Comparison of ENCODE assay signal across 22 cellular contexts in genomic region chr1:54864460-54865208, GRCh38. TPM values are rescaled to one million over a fixed set of nuclear protein-coding genes. Genes with fewer than 3 reads are reported as not detected.
DNase-seq lines count a peak whose midpoint lies in the region; ATAC-seq, FAIRE-seq and TF ChIP-seq lines count a peak whose summit lies in the region.
"Had no signal": no experiment of that assay in that cellular context is flagged by ENCODE, and none has a peak within 500 bp of the region (broad histone marks: within the 10 kb centered on the region; RNA-seq: fewer than 3 reads in every experiment).

No MANE protein-coding gene starts in this region.

- H3K4me3 Mint-ChIP-seq in MCF 10A (ENCODE audit: unreplicated experiment), result no peak overlapping the region
- no peak overlapping the region for H3K4me3 Mint-ChIP-seq in glutamatergic neuron (ENCODE audit: unreplicated experiment)
- H3K4me3 Mint-ChIP-seq: activated B cell treated with CpG ODN at 0.5 μM for 24 hours; B cell; CD8-positive, alpha-beta memory T cell had no signal

- no peaks in the 10 kb centered on the region for H3K27me3 ChIP-seq in mammary epithelial cell (ENCODE audit: insufficient read depth, low read length)
- H3K27me3 ChIP-seq: gastrocnemius medialis, neutrophil, tibial nerve had no signal

- DNase-seq in MCF 10A (ENCODE audit: unreplicated experiment) (no peak), mammary epithelial cell (no peak), fibroblast of gingiva (ENCODE audit: low read depth) (peak; percentile 56), mucosa of descending colon (no peak), urothelium cell line (ENCODE audit: low spot score) (no peak), glutamatergic neuron (no peak), A172 (ENCODE audit: low spot score) (no peak), HCEC 1CT (no peak)
- DNase-seq: activated B cell treated with CpG ODN at 0.5 μM for 24 hours; activated CD4-positive, alpha-beta T cell treated with anti-CD3 and anti-CD28 coated beads, Interleukin-2, amount 50 U/mL, for 1 hour; activated naive CD4-positive, alpha-beta T cell treated with anti-CD3 and anti-CD28 coated beads, Interleukin-2, amount 50 U/mL, for 16 hours; CD8-positive, alpha-beta memory T cell; gastrocnemius medialis; NCI-H1417; NCI-H2029 treated with DMSO at 0.1 percent for 48 hours; NCI-H345; stimulated activated CD4-positive, alpha-beta T cell treated with anti-CD3 and anti-CD28 coated beads, Interleukin-4, amount 100 ng/mL, for 1 hour had no signal

- no peaks in the 10 kb centered on the region for H3K9me3 Mint-ChIP-seq in MCF 10A (ENCODE audit: unreplicated experiment)
- peaks cover 9% of the 10 kb centered on the region for H3K9me3 Mint-ChIP-seq in glutamatergic neuron (ENCODE audit: unreplicated experiment)
- H3K9me3 Mint-ChIP-seq: activated B cell treated with CpG ODN at 0.5 μM for 24 hours; CD8-positive, alpha-beta memory T cell had no signal

- peaks cover 57% of the 10 kb centered on the region for H3K36me3 ChIP-seq in mammary epithelial cell (ENCODE audit: insufficient read depth, low read length)
- no peaks in the 10 kb centered on the region for H3K36me3 ChIP-seq in mucosa of descending colon (ENCODE audit: low read depth)
- H3K36me3 ChIP-seq: neutrophil had no signal

- H3K36me3 Mint-ChIP-seq in MCF 10A (ENCODE audit: insufficient read depth, unreplicated experiment), result peaks cover 84% of the 10 kb centered on the region
- H3K36me3 Mint-ChIP-seq in glutamatergic neuron (ENCODE audit: unreplicated experiment), result peaks cover 37% of the 10 kb centered on the region

- dilution Hi-C loops in mammary epithelial cell (cut with HindIII; ENCODE audit: low sequenced_read_pairs), result no loop called here

- BruUV-seq in MCF 10A (replicated peaks; lab: Mats Ljungman, UMichigan), result no TSS peak
- BruUV-seq in mammary epithelial cell (replicated peaks; lab: Mats Ljungman, UMichigan), result no TSS peak

- POLR2A ChIA-PET in MCF 10A (lab: Yijun Ruan, JAX), result interaction anchor here (0.9 kb wide), 1 partner anchor 10 kb away, joined by 3 read pairs; no protein-coding TSS in a partner anchor

- intact Hi-C loops in MCF 10A (cut with micrococcal nuclease) (no loop called here), mammary epithelial cell (cut with micrococcal nuclease) (no loop called here), mucosa of descending colon (cut with DNase I, micrococcal nuclease) (no loop called here)

- peak; percentile 32 for FAIRE-seq in urothelium cell line (lab: Jason Lieb, UNC)
- FAIRE-seq: H54 had no signal

- H3K4me3 ChIP-seq in mammary epithelial cell (replicated peaks in 1 of 3; ENCODE audit: insufficient read depth in 1 of 3, low read depth in 2 of 3, low read length in 3 of 3) (no peak overlapping the region), mucosa of descending colon (no peak overlapping the region)
- H3K4me3 ChIP-seq: gastrocnemius medialis, tibial nerve had no signal

- WGBS in mammary epithelial cell (ENCODE audit: low coverage, missing lambda C conversion rate), result 64% methylated on average over 6 of the region's 6 CpGs

- no peak overlapping the region for H2AFZ ChIP-seq in mammary epithelial cell (ENCODE audit: low read depth, low read length)

- peaks cover 36% of the 10 kb centered on the region for H3K4me1 Mint-ChIP-seq in MCF 10A (ENCODE audit: insufficient read depth, unreplicated experiment)
- peaks cover 4% of the 10 kb centered on the region for H3K4me1 Mint-ChIP-seq in glutamatergic neuron (ENCODE audit: low read depth, unreplicated experiment)

- peak; percentile 37 for ATAC-seq in mucosa of descending colon
- ATAC-seq: sciatic nerve had no signal

- H3K27me3 Mint-ChIP-seq in MCF 10A (ENCODE audit: insufficient read depth, unreplicated experiment), result no peaks in the 10 kb centered on the region
- H3K27me3 Mint-ChIP-seq in glutamatergic neuron (ENCODE audit: unreplicated experiment), result peaks cover 7% of the 10 kb centered on the region
- H3K27me3 Mint-ChIP-seq: activated B cell treated with CpG ODN at 0.5 μM for 24 hours; B cell; CD8-positive, alpha-beta memory T cell had no signal

- H3K27ac ChIP-seq in mammary epithelial cell (ENCODE audit: insufficient read depth, low read depth, low read length), result no peak overlapping the region
- H3K27ac ChIP-seq: neutrophil, tibial nerve had no signal

- H3K9me3 ChIP-seq in mammary epithelial cell (replicated peaks; ENCODE audit: insufficient read depth, low read length) (no peaks in the 10 kb centered on the region), mucosa of descending colon (no peaks in the 10 kb centered on the region)
- H3K9me3 ChIP-seq: gastrocnemius medialis, neutrophil, tibial nerve had no signal

- in situ Hi-C loops in mammary epithelial cell (cut with MboI; ENCODE audit: low sequenced_read_pairs in 2 of 2), result no loop called here

- H3K9ac ChIP-seq in mammary epithelial cell (ENCODE audit: insufficient read depth, low read length), result no peak overlapping the region

- H4K20me1 ChIP-seq in mammary epithelial cell (ENCODE audit: insufficient read depth, low read length), result peaks cover 9% of the 10 kb centered on the region

- TF ChIP-seq CTCF in MCF 10A (IDR thresholded peaks at IDR 0.05; ENCODE audit: unreplicated experiment), result no peak
- TF ChIP-seq CTCF in mammary epithelial cell (conservative IDR thresholded peaks at IDR 0.05 in 1 of 2, IDR thresholded peaks at IDR 0.05 in 1 of 2; ENCODE audit: extremely low read depth in 1 of 2, insufficient read depth in 1 of 2, low read depth in 1 of 2, low read length in 2 of 2), result no peak
- no peak for TF ChIP-seq CTCF in mucosa of descending colon (IDR thresholded peaks at IDR 0.05)
- no peak for TF ChIP-seq CTCF in glutamatergic neuron (IDR thresholded peaks at IDR 0.05; ENCODE audit: partially characterized antibody, unreplicated experiment)

- H3K4me1 ChIP-seq in mammary epithelial cell (ENCODE audit: insufficient read depth, low read length) (no peaks in the 10 kb centered on the region), mucosa of descending colon (ENCODE audit: low read depth) (no peaks in the 10 kb centered on the region)
- H3K4me1 ChIP-seq: tibial nerve had no signal

- no peak overlapping the region for H3K4me2 ChIP-seq in mammary epithelial cell (ENCODE audit: insufficient read depth, low read depth, low read length)

- CTCF ChIA-PET in MCF 10A (lab: Yijun Ruan, JAX), result interaction anchor here (0.8 to 1.1 kb wide), 3 partner anchors 80 to 132 kb away, joined by 3 to 4 read pairs (median 3); no protein-coding TSS in a partner anchor
- CTCF ChIA-PET in mammary epithelial cell (lab: Charles Lee; ENCODE audit: low non-redundant PET), result no interaction called here

- H3K79me2 ChIP-seq in mammary epithelial cell (ENCODE audit: insufficient read depth, low read length), result peaks cover 90% of the 10 kb centered on the region

- H3K27ac Mint-ChIP-seq in MCF 10A (ENCODE audit: low read depth, unreplicated experiment) (peak overlapping the region; percentile 20), glutamatergic neuron (ENCODE audit: unreplicated experiment) (no peak overlapping the region)
- H3K27ac Mint-ChIP-seq: activated B cell treated with CpG ODN at 0.5 μM for 24 hours, B cell had no signal

RNA-seq across cellular contexts. Expression of gene DHCR24, which starts 22.4 kb away (rescaled TPM):
- total RNA-seq in MCF 10A (2022) (126 and 135 TPM in 2 replicates), mammary epithelial cell (100 to 1,000 TPM; 335 to 503 TPM), mucosa of descending colon (100 to 1,000 TPM; 101 to 271 (median 197) TPM), glutamatergic neuron (ENCODE audit: unreplicated experiment) (284 TPM)
- polyA plus RNA-seq in mammary epithelial cell, result 425 TPM
- polyA minus RNA-seq in mammary epithelial cell, result 914 TPM
- total RNA-seq in A172 (2014; rRNA removed; shearing (Covaris generic)), result 51.3 and 82.1 TPM in 2 replicates
